ENCODE assay signal across 27 cellular contexts in the genomic region with DNA sequence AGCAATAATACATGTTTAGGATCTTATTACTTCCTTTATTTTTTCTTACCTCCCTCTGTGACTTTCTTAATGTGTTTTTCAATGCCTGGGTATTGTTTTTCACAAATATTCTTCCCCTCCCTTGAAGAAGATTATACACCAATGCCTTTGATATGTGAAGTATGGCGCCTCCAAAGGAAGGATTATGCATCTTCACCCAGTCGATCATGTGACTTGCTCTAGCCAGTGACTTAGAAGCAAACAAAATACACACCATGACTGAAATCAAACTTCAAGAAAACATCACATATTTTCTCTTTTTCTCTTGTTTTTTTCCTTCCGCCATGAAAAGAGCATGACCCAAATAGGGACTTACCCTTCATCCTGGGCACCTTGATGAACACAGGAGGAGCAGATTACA.
DNase-seq lines count a peak whose midpoint lies in the region; ATAC-seq and TF ChIP-seq lines count a peak whose summit lies in the region.
"Had no signal": no experiment of that assay in that cellular context is flagged by ENCODE, and none has a peak within 500 bp of the region (broad histone marks: within the 10 kb centered on the region; RNA-seq: fewer than 3 reads in every experiment).

No MANE protein-coding gene starts in this region.

- H3K36me3 ChIP-seq in GM23338 (ENCODE audit: insufficient read depth) (no peaks in the 10 kb centered on the region), RWPE2 (ENCODE audit: low read depth) (no peaks in the 10 kb centered on the region), endodermal cell (ENCODE audit: control insufficient read depth, insufficient read depth, low read length) (no peaks in the 10 kb centered on the region)
- H3K36me3 ChIP-seq: BLaER1 treated with 17β-estradiol and CSF1 and Interleukin-3, amounts not matched to agents 10 nM and 100 nM; Peyer's patch had no signal

- H3K79me2 ChIP-seq in GM23338 (replicated peaks; ENCODE audit: insufficient read depth) = no peaks in the 10 kb centered on the region

- TF ChIP-seq CTCF in GM23338 (conservative IDR thresholded peaks at IDR 0.05; ENCODE audit: low read depth in 2 of 2) (peak; percentile 1 to 42; a peak in 1 of 4 replicates), RWPE2 (IDR thresholded peaks at IDR 0.05; ENCODE audit: poor library complexity, severe bottlenecking) (peak; percentile 8), endodermal cell (conservative IDR thresholded peaks at IDR 0.05) (peak; percentile 27)

- H3K4me3 ChIP-seq in GM23338 (no peak overlapping the region), RWPE2 (ENCODE audit: severe bottlenecking) (no peak overlapping the region), endodermal cell (ENCODE audit: low read length) (no peak overlapping the region)
- H3K4me3 ChIP-seq: A549; BLaER1 treated with 17β-estradiol and CSF1 and Interleukin-3, amounts not matched to agents 10 nM and 100 nM; GM12878; Peyer's patch had no signal

- no peak overlapping the region for H3K27ac ChIP-seq in GM23338 (ENCODE audit: low read depth)
- H3K27ac ChIP-seq in RWPE2 (ENCODE audit: poor library complexity, severe bottlenecking) = no peak overlapping the region
- no peak overlapping the region for H3K27ac ChIP-seq in endodermal cell (ENCODE audit: low read depth, low read length)
- H3K27ac ChIP-seq: A549; BLaER1 treated with 17β-estradiol and CSF1 and Interleukin-3, amounts not matched to agents 10 nM and 100 nM; Peyer's patch had no signal

- WGBS in endodermal cell (ENCODE audit: insufficient coverage in 1 of 2, insufficient read length in 1 of 2), 2 experiments = 95 to 100% methylated on average over 2 to 3 of the region's 3 CpGs

- H3K36me3 Mint-ChIP-seq in GM23338 (ENCODE audit: low read depth) = no peaks in the 10 kb centered on the region
- H3K36me3 Mint-ChIP-seq in endodermal cell (ENCODE audit: low read depth) = no peaks in the 10 kb centered on the region

- no peaks in the 10 kb centered on the region for H4K20me1 ChIP-seq in GM23338 (replicated peaks; ENCODE audit: insufficient read depth)
- H4K20me1 ChIP-seq: BLaER1 treated with 17β-estradiol and CSF1 and Interleukin-3, amounts not matched to agents 10 nM and 100 nM had no signal

- H3K9me3 ChIP-seq in RWPE2 (ENCODE audit: severe bottlenecking) = no peaks in the 10 kb centered on the region
- no peaks in the 10 kb centered on the region for H3K9me3 ChIP-seq in endodermal cell (ENCODE audit: control insufficient read depth, low read length)
- H3K9me3 ChIP-seq: A549; BLaER1 treated with 17β-estradiol and CSF1 and Interleukin-3, amounts not matched to agents 10 nM and 100 nM; Peyer's patch had no signal

- 0 out of 2 replicates have a peak, but pooled peaks cover 2% of the 10 kb centered on the region for H3K9me2 ChIP-seq in GM23338 (ENCODE audit: insufficient read depth)

- H3K4me3 Mint-ChIP-seq in GM23338 (no peak overlapping the region), endodermal cell (no peak overlapping the region)
- H3K4me3 Mint-ChIP-seq: CD4-positive, alpha-beta T cell; T-helper 2 cell treated with Interferon-gamma antibody and Interleukin-4, amounts not matched to agents 5 μg/mL and 100 μg/mL, for 36 hours had no signal

- H3K27ac Mint-ChIP-seq in GM23338 (no peak overlapping the region), endodermal cell (no peak overlapping the region)
- H3K27ac Mint-ChIP-seq: CD4-positive, alpha-beta T cell; T-helper 2 cell treated with Interferon-gamma antibody and Interleukin-4, amounts not matched to agents 5 μg/mL and 100 μg/mL, for 36 hours had no signal

- peaks cover 5% of the 10 kb centered on the region; the same call in 2 of the 3 replicates for H3K4me1 Mint-ChIP-seq in GM23338
- H3K4me1 Mint-ChIP-seq in endodermal cell = no peaks in the 10 kb centered on the region

- no peaks in the 10 kb centered on the region for H3F3A ChIP-seq in GM23338 (replicated peaks; ENCODE audit: low read depth)

- H3K9ac ChIP-seq in endodermal cell (ENCODE audit: extremely low read depth, low read length, poor library complexity, severe bottlenecking) = no peak overlapping the region
- H3K9ac ChIP-seq: BLaER1 treated with 17β-estradiol and CSF1 and Interleukin-3, amounts not matched to agents 10 nM and 100 nM had no signal

- ATAC-seq in GM23338 (no peak), RWPE2 (ENCODE audit: low read depth) (no peak), HG03521 (IDR thresholded peaks at IDR 0.05; ENCODE audit: unreplicated experiment) (no peak), HG02970 (IDR thresholded peaks at IDR 0.05; ENCODE audit: low FRiP score, unreplicated experiment) (no peak)
- ATAC-seq: A549, GM12878 had no signal

- in situ Hi-C loops in KBM-7 (cut with MboI; ENCODE audit: low pct_unique_long_range_greater_than_20kb, low sequenced_read_pairs) = no loop called here

- H3K4me1 ChIP-seq in GM23338 (ENCODE audit: insufficient read depth) (peaks cover 8% of the 10 kb centered on the region; the same call in 1 of the 2 replicates), RWPE2 (ENCODE audit: insufficient read depth, poor library complexity, severe bottlenecking) (no peaks in the 10 kb centered on the region), endodermal cell (ENCODE audit: control insufficient read depth, insufficient read depth, low read length) (no peaks in the 10 kb centered on the region)
- H3K4me1 ChIP-seq: A549; BLaER1 treated with 17β-estradiol and CSF1 and Interleukin-3, amounts not matched to agents 10 nM and 100 nM; Peyer's patch had no signal

- H2AFZ ChIP-seq in GM23338 = peak overlapping the region; percentile 1; the same call in 1 of the 2 replicates

- H3K9me3 Mint-ChIP-seq in GM23338 (no peaks in the 10 kb centered on the region), endodermal cell (no peaks in the 10 kb centered on the region)

- H3K4me2 ChIP-seq in GM23338 = no peak overlapping the region
- H3K4me2 ChIP-seq: A549; BLaER1 treated with 17β-estradiol and CSF1 and Interleukin-3, amounts not matched to agents 10 nM and 100 nM had no signal

- H3K27me3 ChIP-seq in GM23338 (ENCODE audit: insufficient read depth) = no peaks in the 10 kb centered on the region
- H3K27me3 ChIP-seq in RWPE2 (ENCODE audit: insufficient read depth, poor library complexity, severe bottlenecking) = peaks cover 6% of the 10 kb centered on the region
- H3K27me3 ChIP-seq in endodermal cell (ENCODE audit: control insufficient read depth, insufficient read depth, low read length, poor library complexity, severe bottlenecking) = no peaks in the 10 kb centered on the region
- H3K27me3 ChIP-seq: BLaER1 treated with 17β-estradiol and CSF1 and Interleukin-3, amounts not matched to agents 10 nM and 100 nM; Peyer's patch had no signal

- DNase-seq in GM23338 (ENCODE audit: low spot score) = no peak
- DNase-seq in NAMALWA (ENCODE audit: low spot score) = peak; percentile 25
- DNase-seq in RWPE2 (ENCODE audit: low spot score) = no peak
- DNase-seq in endodermal cell = no peak
- no peak for DNase-seq in KBM-7
- DNase-seq: AML-193; CD4-positive, alpha-beta T cell; DMS79; EL; GDM1; H7; MV-4-11; NCI-H1105 treated with DMSO at 0.1 percent for 48 hours; NCI-H146; NCI-H2029; NCI-H446 treated with DMSO at 0.1 percent for 48 hours; NCI-H526; NCI-H82; NK-92 treated with Interleukin-12 subunit alpha and Interleukin-12 subunit beta, amount 100 ng/mL, for 24 hours; Peyer's patch; T-helper 1 cell had no signal

- H3K27me3 Mint-ChIP-seq in GM23338 (ENCODE audit: insufficient read depth, low read depth, poor library complexity) (no peaks in the 10 kb centered on the region), endodermal cell (ENCODE audit: insufficient read depth) (no peaks in the 10 kb centered on the region)
- H3K27me3 Mint-ChIP-seq: CD4-positive, alpha-beta T cell had no signal

TF ChIP-seq in GM23338, 12 proteins besides CTCF, POLR2A, EP300 and RAD21 (continues in another document):
- TF ChIP-seq, protein P1, sequence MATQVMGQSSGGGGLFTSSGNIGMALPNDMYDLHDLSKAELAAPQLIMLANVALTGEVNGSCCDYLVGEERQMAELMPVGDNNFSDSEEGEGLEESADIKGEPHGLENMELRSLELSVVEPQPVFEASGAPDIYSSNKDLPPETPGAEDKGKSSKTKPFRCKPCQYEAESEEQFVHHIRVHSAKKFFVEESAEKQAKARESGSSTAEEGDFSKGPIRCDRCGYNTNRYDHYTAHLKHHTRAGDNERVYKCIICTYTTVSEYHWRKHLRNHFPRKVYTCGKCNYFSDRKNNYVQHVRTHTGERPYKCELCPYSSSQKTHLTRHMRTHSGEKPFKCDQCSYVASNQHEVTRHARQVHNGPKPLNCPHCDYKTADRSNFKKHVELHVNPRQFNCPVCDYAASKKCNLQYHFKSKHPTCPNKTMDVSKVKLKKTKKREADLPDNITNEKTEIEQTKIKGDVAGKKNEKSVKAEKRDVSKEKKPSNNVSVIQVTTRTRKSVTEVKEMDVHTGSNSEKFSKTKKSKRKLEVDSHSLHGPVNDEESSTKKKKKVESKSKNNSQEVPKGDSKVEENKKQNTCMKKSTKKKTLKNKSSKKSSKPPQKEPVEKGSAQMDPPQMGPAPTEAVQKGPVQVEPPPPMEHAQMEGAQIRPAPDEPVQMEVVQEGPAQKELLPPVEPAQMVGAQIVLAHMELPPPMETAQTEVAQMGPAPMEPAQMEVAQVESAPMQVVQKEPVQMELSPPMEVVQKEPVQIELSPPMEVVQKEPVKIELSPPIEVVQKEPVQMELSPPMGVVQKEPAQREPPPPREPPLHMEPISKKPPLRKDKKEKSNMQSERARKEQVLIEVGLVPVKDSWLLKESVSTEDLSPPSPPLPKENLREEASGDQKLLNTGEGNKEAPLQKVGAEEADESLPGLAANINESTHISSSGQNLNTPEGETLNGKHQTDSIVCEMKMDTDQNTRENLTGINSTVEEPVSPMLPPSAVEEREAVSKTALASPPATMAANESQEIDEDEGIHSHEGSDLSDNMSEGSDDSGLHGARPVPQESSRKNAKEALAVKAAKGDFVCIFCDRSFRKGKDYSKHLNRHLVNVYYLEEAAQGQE (IDR thresholded peaks at IDR 0.05; ENCODE audit: unreplicated experiment) = no peak
- TF ChIP-seq, protein P2, sequence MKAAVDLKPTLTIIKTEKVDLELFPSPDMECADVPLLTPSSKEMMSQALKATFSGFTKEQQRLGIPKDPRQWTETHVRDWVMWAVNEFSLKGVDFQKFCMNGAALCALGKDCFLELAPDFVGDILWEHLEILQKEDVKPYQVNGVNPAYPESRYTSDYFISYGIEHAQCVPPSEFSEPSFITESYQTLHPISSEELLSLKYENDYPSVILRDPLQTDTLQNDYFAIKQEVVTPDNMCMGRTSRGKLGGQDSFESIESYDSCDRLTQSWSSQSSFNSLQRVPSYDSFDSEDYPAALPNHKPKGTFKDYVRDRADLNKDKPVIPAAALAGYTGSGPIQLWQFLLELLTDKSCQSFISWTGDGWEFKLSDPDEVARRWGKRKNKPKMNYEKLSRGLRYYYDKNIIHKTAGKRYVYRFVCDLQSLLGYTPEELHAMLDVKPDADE (IDR thresholded peaks at IDR 0.05) = no peak
- no peak for TF ChIP-seq EZH2phosphoT487 (IDR thresholded peaks at IDR 0.05; ENCODE audit: unreplicated experiment)
